ENCODE assay signal across 12 cellular contexts in the genomic region with DNA sequence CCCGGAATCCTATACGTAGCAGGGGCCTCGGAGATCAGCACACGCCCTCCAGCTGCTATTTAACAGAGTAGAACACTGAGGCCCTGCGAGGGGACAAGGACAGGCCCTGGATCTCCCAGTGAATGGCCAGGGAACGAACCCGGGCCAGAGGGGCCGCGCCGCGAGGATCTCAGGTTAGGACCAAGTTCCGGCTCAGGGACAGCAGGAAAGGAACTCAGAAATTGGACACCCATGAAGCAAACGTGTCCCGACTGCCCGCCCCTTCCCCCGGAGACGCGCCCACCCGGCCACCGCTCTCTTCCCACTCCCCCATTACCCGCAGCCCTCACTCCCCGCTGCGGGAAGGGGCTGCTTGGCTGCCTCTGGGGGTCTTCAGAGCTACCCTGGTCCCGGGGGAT. TPM values are rescaled to one million over a fixed set of nuclear protein-coding genes. Genes with fewer than 3 reads are reported as not detected.
A peak's percentile ranks its signal among the peaks of the same experiment; 100 is the strongest.
DNase-seq lines count a peak whose midpoint lies in the region; ATAC-seq and TF ChIP-seq lines count a peak whose summit lies in the region.
"Had no signal": no experiment of that assay in that cellular context is flagged by ENCODE, and none has a peak within 500 bp of the region (broad histone marks: within the 10 kb centered on the region; RNA-seq: fewer than 3 reads in every experiment).

No MANE protein-coding gene starts in this region.

- H3K27ac ChIP-seq in left ventricle myocardium inferior (replicated peaks) (no peak overlapping the region), vagina (peak overlapping the region; percentile 77)
- H3K27ac ChIP-seq: dorsolateral prefrontal cortex had no signal

- CTCF ChIA-PET in activated CD8-positive, alpha-beta T cell treated with anti-CD3 and anti-CD28 coated beads, Interleukin-2, amount 10 ng/mL, durations not matched to agents 7 days and 5 days (lab: Charles Lee) = interaction anchor here (1.3 kb wide), 1 partner anchor 38 kb away, joined by 4 read pairs; no protein-coding TSS in a partner anchor
- CTCF ChIA-PET in GM10248 (lab: Yijun Ruan, JAX) = no interaction called here

- peaks cover 100% of the 10 kb centered on the region for H3K27me3 ChIP-seq in left ventricle myocardium inferior (ENCODE audit: low read depth)
- peaks cover 12% of the 10 kb centered on the region for H3K27me3 ChIP-seq in vagina

- TF ChIP-seq POLR2A in vagina (IDR thresholded peaks at IDR 0.05) = no peak

- peaks cover 43% of the 10 kb centered on the region for H3K4me1 ChIP-seq in left ventricle myocardium inferior
- H3K4me1 ChIP-seq in vagina = peaks cover 50% of the 10 kb centered on the region

- H3K4me3 ChIP-seq in left ventricle myocardium inferior (peak overlapping the region; percentile 59), vagina (peak overlapping the region; percentile 3 to 49)

- peaks cover 4% of the 10 kb centered on the region for H3K36me3 Mint-ChIP-seq in activated CD8-positive, alpha-beta T cell treated with anti-CD3 and anti-CD28 coated beads, Interleukin-2, amount 10 ng/mL, durations not matched to agents 7 days and 5 days (ENCODE audit: low read depth)

- no peak for ATAC-seq in Right ventricle myocardium superior (ENCODE audit: poor library complexity)
- no peak for ATAC-seq in activated CD8-positive, alpha-beta T cell treated with anti-CD3 and anti-CD28 coated beads, Interleukin-2, amount 10 ng/mL, durations not matched to agents 7 days and 5 days

- H3K9me3 Mint-ChIP-seq in activated CD8-positive, alpha-beta T cell treated with anti-CD3 and anti-CD28 coated beads, Interleukin-2, amount 10 ng/mL, durations not matched to agents 7 days and 5 days (ENCODE audit: insufficient read depth) = no peaks in the 10 kb centered on the region
- H3K9me3 Mint-ChIP-seq: activated B cell treated with CpG ODN at 0.5 μM for 24 hours had no signal

- H3K36me3 ChIP-seq in left ventricle myocardium inferior (no peaks in the 10 kb centered on the region), vagina (no peaks in the 10 kb centered on the region)

- DNase-seq in left ventricle myocardium inferior = no peak
- DNase-seq in Right ventricle myocardium superior = no peak
- no peak for DNase-seq in activated CD8-positive, alpha-beta T cell treated with anti-CD3 and anti-CD28 coated beads, Interleukin-2, amount 10 ng/mL, durations not matched to agents 7 days and 5 days
- DNase-seq in left kidney (ENCODE audit: low read depth, low spot score) = peak; percentile 66
- DNase-seq in vagina (ENCODE audit: extremely low spot score in 2 of 2) = peak in 1 of 2 donors; percentile 77
- no peak for DNase-seq in SHP77 treated with DMSO at 0.1 percent for 48 hours (lab: John Stamatoyannopoulos, UW)
- DNase-seq in GM10248 (ENCODE audit: extremely low spot score) = no peak
- DNase-seq in NCI-H1048 (lab: John Stamatoyannopoulos, UW) = no peak
- DNase-seq: activated B cell treated with CpG ODN at 0.5 μM for 24 hours, aorta, dorsolateral prefrontal cortex had no signal

- H3K4me3 Mint-ChIP-seq in activated CD8-positive, alpha-beta T cell treated with anti-CD3 and anti-CD28 coated beads, Interleukin-2, amount 10 ng/mL, durations not matched to agents 7 days and 5 days = peak overlapping the region; percentile 25

- POLR2A ChIA-PET in activated CD8-positive, alpha-beta T cell treated with anti-CD3 and anti-CD28 coated beads, Interleukin-2, amount 10 ng/mL, durations not matched to agents 7 days and 5 days (lab: Charles Lee) = no interaction called here
- POLR2A ChIA-PET in GM10248 (lab: Yijun Ruan, JAX) = no interaction called here

- intact Hi-C loops in left ventricle myocardium inferior (cut with micrococcal nuclease) = no loop called here
- intact Hi-C loops in Right ventricle myocardium superior (cut with DNase I) = no loop called here
- intact Hi-C loops in vagina (cut with DNase I) = no loop called here

- no peaks in the 10 kb centered on the region for H3K9me3 ChIP-seq in left ventricle myocardium inferior (replicated peaks)
- H3K9me3 ChIP-seq in vagina = no peaks in the 10 kb centered on the region

- TF ChIP-seq CTCF in left ventricle myocardium inferior (IDR thresholded peaks at IDR 0.05; ENCODE audit: borderline replicate concordance) (no peak), vagina (IDR thresholded peaks at IDR 0.05) (no peak), GM10248 (IDR thresholded peaks at IDR 0.05; ENCODE audit: control extremely low read depth, extremely low read depth, low read depth, missing control alignments) (no peak)

- H3K4me1 Mint-ChIP-seq in activated CD8-positive, alpha-beta T cell treated with anti-CD3 and anti-CD28 coated beads, Interleukin-2, amount 10 ng/mL, durations not matched to agents 7 days and 5 days (ENCODE audit: low read depth) = peaks cover 24% of the 10 kb centered on the region

- H3K27ac Mint-ChIP-seq in activated CD8-positive, alpha-beta T cell treated with anti-CD3 and anti-CD28 coated beads, Interleukin-2, amount 10 ng/mL, durations not matched to agents 7 days and 5 days = no peak overlapping the region
- H3K27ac Mint-ChIP-seq: activated B cell treated with CpG ODN at 0.5 μM for 24 hours had no signal

- H3K27me3 Mint-ChIP-seq in activated CD8-positive, alpha-beta T cell treated with anti-CD3 and anti-CD28 coated beads, Interleukin-2, amount 10 ng/mL, durations not matched to agents 7 days and 5 days (ENCODE audit: low read depth) = peaks cover 79% of the 10 kb centered on the region

RNA-seq across cellular contexts. Expression of gene FOXE1, which starts 1.0 kb away (rescaled TPM):
- not detected for total RNA-seq in left ventricle myocardium inferior
- not detected for total RNA-seq in Right ventricle myocardium superior
- total RNA-seq in activated CD8-positive, alpha-beta T cell treated with anti-CD3 and anti-CD28 coated beads, Interleukin-2, amount 10 ng/mL, durations not matched to agents 7 days and 5 days = under 1 TPM in 1 of 2 experiments, not detected in 1; 0.08 TPM
- 7.9 TPM for total RNA-seq in vagina
- total RNA-seq: activated B cell treated with CpG ODN at 0.5 μM for 24 hours, aorta, dorsolateral prefrontal cortex, G401 had no signal
